ENCODE assay signal across 14 cellular contexts in the genomic region with DNA sequence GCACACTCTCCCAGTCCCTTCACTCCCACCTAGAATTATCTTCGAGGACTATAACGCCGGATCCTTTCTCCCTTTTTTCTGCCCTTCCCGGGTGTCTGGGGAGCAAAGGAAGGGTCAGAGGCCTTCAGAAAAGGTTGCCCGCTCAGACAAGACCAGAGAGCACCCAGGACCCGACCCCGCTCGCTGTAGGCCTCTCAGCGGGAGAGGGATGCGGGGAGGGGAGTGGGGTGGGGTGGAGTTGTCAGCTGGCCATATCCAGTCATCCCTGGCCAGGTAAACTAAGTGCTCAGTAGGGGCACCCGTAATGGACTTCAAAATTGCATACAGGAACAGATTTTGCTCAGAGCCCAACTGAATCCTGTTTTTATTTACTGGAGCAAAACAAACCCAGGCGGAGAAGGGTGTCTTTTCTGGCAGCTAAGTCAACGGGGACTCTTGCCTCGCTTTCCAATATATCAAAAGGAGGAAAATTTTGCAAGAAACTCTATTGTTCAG.
DNase-seq lines count a peak whose midpoint lies in the region; ATAC-seq and TF ChIP-seq lines count a peak whose summit lies in the region.
"Had no signal": no experiment of that assay in that cellular context is flagged by ENCODE, and none has a peak within 500 bp of the region (broad histone marks: within the 10 kb centered on the region; RNA-seq: fewer than 3 reads in every experiment).

No MANE protein-coding gene starts in this region.

- H3K4me1 Mint-ChIP-seq in glutamatergic neuron (ENCODE audit: low read depth, unreplicated experiment) = peaks cover 6% of the 10 kb centered on the region
- H3K4me1 Mint-ChIP-seq: activated naive CD4-positive, alpha-beta T cell treated with anti-CD3 and anti-CD28 coated beads, Interleukin-2, amount 50 U/mL, for 24 hours had no signal

- no peak overlapping the region for H3K27ac ChIP-seq in HUES6 (ENCODE audit: low read depth, low read length)
- H3K27ac ChIP-seq: epithelial cell of prostate, KMS-11, RWPE1 had no signal

- no peaks in the 10 kb centered on the region for H3K4me1 ChIP-seq in HUES6 (ENCODE audit: control insufficient read depth, insufficient read depth, low read length)

- H3K27me3 Mint-ChIP-seq in glutamatergic neuron (ENCODE audit: unreplicated experiment) = no peaks in the 10 kb centered on the region

- peak; percentile 9 for DNase-seq in NCI-H526 treated with DMSO at 0.1 percent for 48 hours (lab: John Stamatoyannopoulos, UW)
- peak; percentile 22 for DNase-seq in glutamatergic neuron
- DNase-seq in skeletal muscle cell (ENCODE audit: low read depth) = no peak
- no peak for DNase-seq in SKM-1 (lab: John Stamatoyannopoulos, UW; ENCODE audit: unreplicated experiment)
- no peak for DNase-seq in effector CD4-positive, alpha-beta T cell
- DNase-seq: activated CD4-positive, alpha-beta T cell treated with anti-CD3 and anti-CD28 coated beads for 4 hours had no signal

- TF ChIP-seq CTCF in glutamatergic neuron (IDR thresholded peaks at IDR 0.05; ENCODE audit: partially characterized antibody, unreplicated experiment) = no peak

- H3K9ac ChIP-seq in HUES6 (ENCODE audit: low read length) = peak overlapping the region; percentile 66
- H3K9ac ChIP-seq: KMS-11 had no signal

- H3K27ac Mint-ChIP-seq in glutamatergic neuron (ENCODE audit: unreplicated experiment) = peak overlapping the region; percentile 88
- H3K27ac Mint-ChIP-seq: activated naive CD4-positive, alpha-beta T cell treated with anti-CD3 and anti-CD28 coated beads, Interleukin-2, amount 50 U/mL, for 24 hours; stimulated activated naive CD8-positive, alpha-beta T cell treated with anti-CD3 and anti-CD28 coated beads, Interleukin-15, Interleukin-2, amounts not matched to agents 100 ng/mL and 50 ng/mL, for 24 hours had no signal

- H3K9me3 Mint-ChIP-seq in glutamatergic neuron (ENCODE audit: unreplicated experiment) = peaks cover 8% of the 10 kb centered on the region
- H3K9me3 Mint-ChIP-seq: stimulated activated naive CD8-positive, alpha-beta T cell treated with anti-CD3 and anti-CD28 coated beads, Interleukin-15, Interleukin-2, amounts not matched to agents 100 ng/mL and 50 ng/mL, for 24 hours had no signal

- H3K9me3 ChIP-seq in HUES6 (ENCODE audit: control insufficient read depth, insufficient read depth, low read depth, low read length) = no peaks in the 10 kb centered on the region

- peak overlapping the region; percentile 91 for H3K4me3 Mint-ChIP-seq in glutamatergic neuron (ENCODE audit: unreplicated experiment)
- H3K4me3 Mint-ChIP-seq: activated naive CD4-positive, alpha-beta T cell treated with anti-CD3 and anti-CD28 coated beads, Interleukin-2, amount 50 U/mL, for 24 hours; stimulated activated naive CD8-positive, alpha-beta T cell treated with anti-CD3 and anti-CD28 coated beads, Interleukin-15, Interleukin-2, amounts not matched to agents 100 ng/mL and 50 ng/mL, for 24 hours had no signal

- no peak for ATAC-seq in GM21390 (IDR thresholded peaks at IDR 0.05; ENCODE audit: unreplicated experiment)
- no peak for ATAC-seq in GM19397 (IDR thresholded peaks at IDR 0.05; ENCODE audit: unreplicated experiment)

- H3K4me3 ChIP-seq in HUES6 (ENCODE audit: low read depth, low read length) (peak overlapping the region; percentile 73), skeletal muscle cell (ENCODE audit: low read depth, low read length) (peak overlapping the region; percentile 45)

- no peaks in the 10 kb centered on the region for H3K36me3 ChIP-seq in HUES6 (ENCODE audit: control insufficient read depth, insufficient read depth, low read length)

- peaks cover 57% of the 10 kb centered on the region for H3K27me3 ChIP-seq in HUES6 (ENCODE audit: control insufficient read depth, insufficient read depth, low read length)

- no peaks in the 10 kb centered on the region for H3K36me3 Mint-ChIP-seq in glutamatergic neuron (ENCODE audit: unreplicated experiment)
- H3K36me3 Mint-ChIP-seq: activated naive CD4-positive, alpha-beta T cell treated with anti-CD3 and anti-CD28 coated beads, Interleukin-2, amount 50 U/mL, for 24 hours had no signal

Comparison
In these comparisons a context has a peak if more than half of its experiments do, and no peak if none do; other contexts are left out.
1. DNase-seq: peak in NCI-H526 treated with DMSO at 0.1 percent for 48 hours (single experiment) and glutamatergic neuron (single experiment); none in skeletal muscle cell (single experiment), SKM-1 (single experiment) and effector CD4-positive, alpha-beta T cell (single experiment).